Comparison of ENCODE assay signal across 1 cellular context in genomic region chr7:151104411-151105235, GRCh38.
TF ChIP-seq lines count a peak whose summit lies in the region.

No MANE protein-coding gene starts in this region.

TF ChIP-seq in K562, 482 proteins besides CTCF, POLR2A, EP300 and RAD21:
- no peak for TF ChIP-seq ZNF586 (CRISPR knock-in tag; conservative IDR thresholded peaks at IDR 0.05)
- no peak for TF ChIP-seq RBFOX2 (IDR thresholded peaks at IDR 0.05; ENCODE audit: low read depth, low read length)
- no peak for TF ChIP-seq CLOCK (CRISPR knock-in tag; IDR thresholded peaks at IDR 0.05; ENCODE audit: borderline replicate concordance)
- no peak for TF ChIP-seq HNRNPL (IDR thresholded peaks at IDR 0.05; ENCODE audit: low read depth, low read length)
- no peak for TF ChIP-seq MEF2A (IDR thresholded peaks at IDR 0.05; ENCODE audit: control insufficient read depth, low read depth, low read length)
- no peak for TF ChIP-seq NR2F6 (CRISPR knock-in tag; IDR thresholded peaks at IDR 0.05)
- 0 out of 2 replicates have a peak, but pooled peaks have one; percentile 50 for TF ChIP-seq IRF2 (CRISPR knock-in tag; IDR thresholded peaks at IDR 0.05)
- TF ChIP-seq ZNF133 (CRISPR knock-in tag; IDR thresholded peaks at IDR 0.05) = no peak
- TF ChIP-seq U2AF2 (optimal IDR thresholded peaks at IDR 0.05; ENCODE audit: low read depth, low read length) = no peak
- no peak for TF ChIP-seq MNT (conservative IDR thresholded peaks at IDR 0.05)
- TF ChIP-seq ZBTB33 (CRISPR knock-in tag; IDR thresholded peaks at IDR 0.05) = peak; percentile 77
- no peak for TF ChIP-seq PBX2 (CRISPR knock-in tag; IDR thresholded peaks at IDR 0.05; ENCODE audit: low read depth)
- no peak for TF ChIP-seq PBX2 (tag; conservative IDR thresholded peaks at IDR 0.05; ENCODE audit: low read depth)
- no peak for TF ChIP-seq KDM2B (CRISPR knock-in tag; IDR thresholded peaks at IDR 0.05)
- no peak for TF ChIP-seq HOXB6 (CRISPR knock-in tag; IDR thresholded peaks at IDR 0.05; ENCODE audit: borderline replicate concordance)
- TF ChIP-seq FOXP4 (CRISPR knock-in tag; IDR thresholded peaks at IDR 0.05; ENCODE audit: borderline replicate concordance) = no peak
- 0 out of 2 replicates have a peak, but pooled peaks have one; percentile 13 for TF ChIP-seq USF1 (CRISPR knock-in tag; IDR thresholded peaks at IDR 0.05)
- TF ChIP-seq SPI1 (IDR thresholded peaks at IDR 0.05; ENCODE audit: borderline replicate concordance, low read depth, low read length) = 0 out of 2 replicates have a peak, but pooled peaks have one; percentile 2
- no peak for TF ChIP-seq CEBPG (CRISPR knock-in tag; IDR thresholded peaks at IDR 0.05)
- no peak for TF ChIP-seq CEBPG (tag; conservative IDR thresholded peaks at IDR 0.05 in 1 of 2, IDR thresholded peaks at IDR 0.05 in 1 of 2)
